In the genomic region with DNA sequence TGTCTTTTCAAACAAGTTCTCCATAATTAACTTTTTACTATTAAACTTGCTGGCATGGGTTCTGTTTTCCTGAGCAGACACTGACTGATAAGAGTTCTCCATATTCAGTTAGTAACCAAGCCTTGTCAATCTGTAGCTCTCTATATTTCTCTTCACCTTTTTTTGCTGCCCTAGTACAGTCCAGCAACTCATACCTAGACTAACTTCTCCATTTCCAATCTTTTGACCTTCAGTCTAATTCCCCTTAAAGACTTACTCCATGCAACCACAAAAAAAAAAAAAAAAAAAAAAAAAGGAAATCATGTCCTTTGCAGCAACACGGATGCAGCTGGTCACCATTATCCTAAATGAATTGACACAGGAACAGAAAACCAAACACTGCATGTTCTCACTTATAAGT, we compare ENCODE assay signal across 20 cellular contexts.
DNase-seq lines count a peak whose midpoint lies in the region; ATAC-seq and TF ChIP-seq lines count a peak whose summit lies in the region.
"Had no signal": no experiment of that assay in that cellular context is flagged by ENCODE, and none has a peak within 500 bp of the region (broad histone marks: within the 10 kb centered on the region; RNA-seq: fewer than 3 reads in every experiment).

No MANE protein-coding gene starts in this region.

- intact Hi-C loops in activated CD4-positive, alpha-beta T cell treated with anti-CD3 and anti-CD28 coated beads, Interleukin-2, amount 10 ng/mL, durations not matched to agents 24 days and 14 days (cut with micrococcal nuclease): loop anchor here (2.0 kb wide), 1 partner anchor 56 kb away; no protein-coding TSS in a partner anchor
- intact Hi-C loops in CD8-positive, alpha-beta T cell (cut with DNase I, micrococcal nuclease): no loop called here

- H3K27me3 Mint-ChIP-seq in activated CD4-positive, alpha-beta T cell treated with anti-CD3 and anti-CD28 coated beads, Interleukin-2, amount 10 ng/mL, durations not matched to agents 24 days and 14 days: no peaks in the 10 kb centered on the region
- no peaks in the 10 kb centered on the region for H3K27me3 Mint-ChIP-seq in CD8-positive, alpha-beta T cell (ENCODE audit: low read depth)
- no peaks in the 10 kb centered on the region for H3K27me3 Mint-ChIP-seq in central memory CD8-positive, alpha-beta T cell

- H3K9me3 ChIP-seq in CD8-positive, alpha-beta T cell (ENCODE audit: low read length): no peaks in the 10 kb centered on the region
- H3K9me3 ChIP-seq: MG63, neutrophil, prostate gland, vagina had no signal

- H3K36me3 Mint-ChIP-seq in activated CD4-positive, alpha-beta T cell treated with anti-CD3 and anti-CD28 coated beads, Interleukin-2, amount 10 ng/mL, durations not matched to agents 24 days and 14 days (ENCODE audit: low read depth): peaks cover 2% of the 10 kb centered on the region
- H3K36me3 Mint-ChIP-seq in CD8-positive, alpha-beta T cell: no peaks in the 10 kb centered on the region
- H3K36me3 Mint-ChIP-seq in central memory CD8-positive, alpha-beta T cell (ENCODE audit: insufficient read depth): peaks cover 2% of the 10 kb centered on the region

- H3K4me1 ChIP-seq in CD8-positive, alpha-beta T cell (ENCODE audit: insufficient read depth, low read length): peaks cover 23% of the 10 kb centered on the region
- H3K4me1 ChIP-seq: prostate gland, vagina had no signal

- H3K27me3 ChIP-seq in CD8-positive, alpha-beta T cell (ENCODE audit: insufficient read depth, low read length): no peaks in the 10 kb centered on the region
- H3K27me3 ChIP-seq: MG63, neutrophil, vagina had no signal

- no peak overlapping the region for H3K27ac ChIP-seq in CD8-positive, alpha-beta T cell (ENCODE audit: low read depth, low read length)
- H3K27ac ChIP-seq: neutrophil, PC-9, prostate gland, vagina had no signal

- no peaks in the 10 kb centered on the region for H3K9me3 Mint-ChIP-seq in activated CD4-positive, alpha-beta T cell treated with anti-CD3 and anti-CD28 coated beads, Interleukin-2, amount 10 ng/mL, durations not matched to agents 24 days and 14 days
- H3K9me3 Mint-ChIP-seq in CD8-positive, alpha-beta T cell: no peaks in the 10 kb centered on the region
- H3K9me3 Mint-ChIP-seq in central memory CD8-positive, alpha-beta T cell: no peaks in the 10 kb centered on the region
- H3K9me3 Mint-ChIP-seq: IgD-negative memory B cell had no signal

- no peak for DNase-seq in activated CD4-positive, alpha-beta T cell treated with anti-CD3 and anti-CD28 coated beads, Interleukin-2, amount 10 ng/mL, durations not matched to agents 24 days and 14 days
- no peak for DNase-seq in activated CD4-positive, alpha-beta T cell treated with anti-CD3 and anti-CD28 coated beads for 1 hour
- no peak for DNase-seq in CD8-positive, alpha-beta T cell
- peak; percentile 65 for DNase-seq in NCI-H774 (lab: John Stamatoyannopoulos, UW)
- no peak for DNase-seq in central memory CD8-positive, alpha-beta T cell (ENCODE audit: low spot score in 2 of 2)
- no peak for DNase-seq in NCI-H510A (lab: John Stamatoyannopoulos, UW)
- DNase-seq in NCI-H1436 (lab: John Stamatoyannopoulos, UW): no peak
- DNase-seq: C1 segment of cervical spinal cord, H9, kidney glomerular epithelial cell, MG63, NCI-H1694 treated with DMSO at 0.1 percent for 48 hours, NCI-H526 treated with DMSO at 0.1 percent for 48 hours, PC-9, SHP77 treated with DMSO at 0.1 percent for 48 hours had no signal

- no peaks in the 10 kb centered on the region for H3K36me3 ChIP-seq in CD8-positive, alpha-beta T cell (ENCODE audit: insufficient read depth, low read length)
- H3K36me3 ChIP-seq: MG63, neutrophil, prostate gland, vagina had no signal

- H3K27ac Mint-ChIP-seq in activated CD4-positive, alpha-beta T cell treated with anti-CD3 and anti-CD28 coated beads, Interleukin-2, amount 10 ng/mL, durations not matched to agents 24 days and 14 days: peak overlapping the region; percentile 78
- peak overlapping the region; percentile 85 for H3K27ac Mint-ChIP-seq in CD8-positive, alpha-beta T cell
- H3K27ac Mint-ChIP-seq in central memory CD8-positive, alpha-beta T cell (ENCODE audit: low read depth): peak overlapping the region; percentile 63
- H3K27ac Mint-ChIP-seq: H9, IgD-negative memory B cell had no signal

- H3K4me1 Mint-ChIP-seq in activated CD4-positive, alpha-beta T cell treated with anti-CD3 and anti-CD28 coated beads, Interleukin-2, amount 10 ng/mL, durations not matched to agents 24 days and 14 days: peaks cover 60% of the 10 kb centered on the region
- H3K4me1 Mint-ChIP-seq in CD8-positive, alpha-beta T cell (ENCODE audit: low read depth): peaks cover 40% of the 10 kb centered on the region
- H3K4me1 Mint-ChIP-seq in central memory CD8-positive, alpha-beta T cell: peaks cover 12% of the 10 kb centered on the region

- peak overlapping the region; percentile 63 for H3K4me3 Mint-ChIP-seq in activated CD4-positive, alpha-beta T cell treated with anti-CD3 and anti-CD28 coated beads, Interleukin-2, amount 10 ng/mL, durations not matched to agents 24 days and 14 days
- no peak overlapping the region for H3K4me3 Mint-ChIP-seq in CD8-positive, alpha-beta T cell
- H3K4me3 Mint-ChIP-seq in central memory CD8-positive, alpha-beta T cell: no peak overlapping the region
- H3K4me3 Mint-ChIP-seq: H9 had no signal

- no peak for TF ChIP-seq CTCF in CD8-positive, alpha-beta T cell (IDR thresholded peaks at IDR 0.05)

- ATAC-seq in CD8-positive, alpha-beta T cell: no peak
- no peak for ATAC-seq in central memory CD8-positive, alpha-beta T cell (replicated peaks; ENCODE audit: extremely low read depth, poor library complexity, severe bottlenecking)
- no peak for ATAC-seq in HG03045 (IDR thresholded peaks at IDR 0.05; ENCODE audit: unreplicated experiment)

- CTCF ChIA-PET in CD8-positive, alpha-beta T cell (lab: Charles Lee): interaction anchor here (0.5 to 1.4 kb wide), 3 partner anchors 12 to 135 kb away, joined by 3 to 6 read pairs (median 4); no protein-coding TSS in a partner anchor

- POLR2A ChIA-PET in CD8-positive, alpha-beta T cell (lab: Charles Lee): interaction anchor here (1.2 to 3.4 kb wide), 4 partner anchors 29 to 135 kb away, joined by 3 to 20 read pairs (median 9); a partner anchor contains a TSS

- no peak overlapping the region for H3K4me3 ChIP-seq in CD8-positive, alpha-beta T cell (ENCODE audit: low read depth, low read length)
- H3K4me3 ChIP-seq: MG63, PC-9, prostate gland, vagina had no signal
